ENCODE assay signal across 10 cellular contexts in genomic region chr12:52155048-52155868, GRCh38. TPM values are rescaled to one million over a fixed set of nuclear protein-coding genes. Genes with fewer than 3 reads are reported as not detected.
DNase-seq lines count a peak whose midpoint lies in the region; ATAC-seq and TF ChIP-seq lines count a peak whose summit lies in the region.
"Had no signal": no experiment of that assay in that cellular context is flagged by ENCODE, and none has a peak within 500 bp of the region (broad histone marks: within the 10 kb centered on the region; RNA-seq: fewer than 3 reads in every experiment).

No MANE protein-coding gene starts in this region.

- H3K4me1 ChIP-seq in mammary epithelial cell (ENCODE audit: insufficient read depth, low read length) = peaks cover 62% of the 10 kb centered on the region
- peaks cover 18 to 24% of the 10 kb centered on the region in 2 donors for H3K4me1 ChIP-seq in naive thymus-derived CD4-positive, alpha-beta T cell (ENCODE audit: control insufficient read depth in 2 of 2, insufficient read depth in 2 of 2, low read length in 2 of 2)
- H3K4me1 ChIP-seq: right lobe of liver had no signal

- H4K20me1 ChIP-seq in mammary epithelial cell (ENCODE audit: insufficient read depth, low read length) = no peaks in the 10 kb centered on the region

- no peak overlapping the region for H3K4me3 ChIP-seq in mammary epithelial cell (replicated peaks in 1 of 3; ENCODE audit: insufficient read depth in 1 of 3, low read depth in 2 of 3, low read length in 3 of 3)
- no peak overlapping the region for H3K4me3 ChIP-seq in naive thymus-derived CD4-positive, alpha-beta T cell (ENCODE audit: low read length)
- H3K4me3 ChIP-seq: dorsolateral prefrontal cortex, right lobe of liver had no signal

- intact Hi-C loops in Calu3 (cut with micrococcal nuclease; ENCODE audit: unreplicated experiment) = no loop called here
- intact Hi-C loops in mammary epithelial cell (cut with micrococcal nuclease) = loop anchor here (1.0 to 5.0 kb wide), 3 partner anchors 8 to 827 kb away; no protein-coding TSS in a partner anchor
- intact Hi-C loops in naive thymus-derived CD4-positive, alpha-beta T cell (cut with micrococcal nuclease) = loop anchor here in 1 of 2 donors (5.0 kb wide), 1 partner anchor 827 kb away; no protein-coding TSS in a partner anchor

- H3K36me3 Mint-ChIP-seq in Calu3 (ENCODE audit: insufficient read depth, unreplicated experiment) = peaks cover 8% of the 10 kb centered on the region
- H3K36me3 Mint-ChIP-seq in naive thymus-derived CD4-positive, alpha-beta T cell = no peaks in the 10 kb centered on the region

- WGBS in mammary epithelial cell (ENCODE audit: low coverage, missing lambda C conversion rate) = 29% methylated on average over 6 of the region's 8 CpGs

- peaks cover 59% of the 10 kb centered on the region for H3K4me1 Mint-ChIP-seq in Calu3 (ENCODE audit: low read depth, unreplicated experiment)
- H3K4me1 Mint-ChIP-seq in naive thymus-derived CD4-positive, alpha-beta T cell = peaks cover 19 to 33% (median 28%) of the 10 kb centered on the region in 7 donors

- peak overlapping the region; percentile 74 for H3K9ac ChIP-seq in mammary epithelial cell (ENCODE audit: insufficient read depth, low read length)

- peak overlapping the region; percentile 25 for H3K4me2 ChIP-seq in mammary epithelial cell (ENCODE audit: insufficient read depth, low read depth, low read length)

- H3K27me3 ChIP-seq in mammary epithelial cell (ENCODE audit: insufficient read depth, low read length) = no peaks in the 10 kb centered on the region
- no peaks in the 10 kb centered on the region for H3K27me3 ChIP-seq in naive thymus-derived CD4-positive, alpha-beta T cell (ENCODE audit: control insufficient read depth in 2 of 2, insufficient read depth in 2 of 2, low read length in 2 of 2)
- H3K27me3 ChIP-seq: right lobe of liver had no signal

- H3K9me3 ChIP-seq in mammary epithelial cell (replicated peaks; ENCODE audit: insufficient read depth, low read length) = no peaks in the 10 kb centered on the region
- H3K9me3 ChIP-seq in naive thymus-derived CD4-positive, alpha-beta T cell (ENCODE audit: control insufficient read depth in 2 of 3, low read length in 3 of 3) = no peaks in the 10 kb centered on the region
- H3K9me3 ChIP-seq: right lobe of liver had no signal

- peak overlapping the region; percentile 96 for H3K27ac ChIP-seq in mammary epithelial cell (ENCODE audit: insufficient read depth, low read depth, low read length)
- H3K27ac ChIP-seq in naive thymus-derived CD4-positive, alpha-beta T cell (ENCODE audit: low read depth, low read length) = peak overlapping the region; percentile 68
- H3K27ac ChIP-seq: dorsolateral prefrontal cortex, right lobe of liver had no signal

- peak; percentile 87 for ATAC-seq in naive thymus-derived CD4-positive, alpha-beta T cell
- ATAC-seq: right lobe of liver; stimulated activated naive CD8-positive, alpha-beta T cell treated with anti-CD3 and anti-CD28 coated beads, Interleukin-15, amount 100 ng/mL, for 72 hours had no signal

- H3K27me3 Mint-ChIP-seq in Calu3 (ENCODE audit: unreplicated experiment) = no peaks in the 10 kb centered on the region
- H3K27me3 Mint-ChIP-seq in naive thymus-derived CD4-positive, alpha-beta T cell = peaks cover 0 to 7% (median 0%) of the 10 kb centered on the region in 5 donors

- H3K36me3 ChIP-seq in mammary epithelial cell (ENCODE audit: insufficient read depth, low read length) = no peaks in the 10 kb centered on the region
- H3K36me3 ChIP-seq in naive thymus-derived CD4-positive, alpha-beta T cell (ENCODE audit: control insufficient read depth in 2 of 3, insufficient read depth in 3 of 3, low read length in 3 of 3) = no peaks in the 10 kb centered on the region
- H3K36me3 ChIP-seq: right lobe of liver had no signal

- TF ChIP-seq CTCF in Calu3 (IDR thresholded peaks at IDR 0.05; ENCODE audit: unreplicated experiment) = no peak
- no peak for TF ChIP-seq CTCF in mammary epithelial cell (conservative IDR thresholded peaks at IDR 0.05 in 1 of 2, IDR thresholded peaks at IDR 0.05 in 1 of 2; ENCODE audit: extremely low read depth in 1 of 2, insufficient read depth in 1 of 2, low read depth in 1 of 2, low read length in 2 of 2)

- peaks cover 3% of the 10 kb centered on the region for H3K9me3 Mint-ChIP-seq in Calu3 (ENCODE audit: low read depth, unreplicated experiment)
- H3K9me3 Mint-ChIP-seq in naive thymus-derived CD4-positive, alpha-beta T cell = peaks cover 0 to 5% (median 0%) of the 10 kb centered on the region in 11 donors
- H3K9me3 Mint-ChIP-seq: stimulated activated naive CD8-positive, alpha-beta T cell treated with anti-CD3 and anti-CD28 coated beads, Interleukin-15, amount 100 ng/mL, for 72 hours had no signal

- CTCF ChIA-PET in Calu3 (lab: Charles Lee) = interaction anchor here (0.5 to 0.9 kb wide), 4 partner anchors 17 to 840 kb away, joined by 3 to 4 read pairs (median 3); no protein-coding TSS in a partner anchor
- CTCF ChIA-PET in mammary epithelial cell (lab: Charles Lee; ENCODE audit: low non-redundant PET) = interaction anchor here (0.6 to 1.2 kb wide), 5 partner anchors 37 to 729 kb away, joined by 3 to 6 read pairs (median 5); no protein-coding TSS in a partner anchor
- CTCF ChIA-PET in naive thymus-derived CD4-positive, alpha-beta T cell (lab: Charles Lee) = interaction anchor here (0.6 to 4.1 kb wide), 10 partner anchors 58 to 725 kb away, joined by 3 to 55 read pairs (median 3); partner anchors contain the start of gene KRT83

- POLR2A ChIA-PET in naive thymus-derived CD4-positive, alpha-beta T cell (lab: Charles Lee) = interaction anchor here (0.5 to 0.7 kb wide), 4 partner anchors 62 to 463 kb away, joined by 3 to 4 read pairs (median 3); partner anchors contain the start of gene KRT73

- dilution Hi-C loops in mammary epithelial cell (cut with HindIII; ENCODE audit: low sequenced_read_pairs) = no loop called here

- H3K79me2 ChIP-seq in mammary epithelial cell (ENCODE audit: insufficient read depth, low read length) = no peaks in the 10 kb centered on the region

- DNase-seq in Calu3 (peak; percentile 47), HT-29 (ENCODE audit: low spot score) (peak; percentile 83), mammary epithelial cell (peak; percentile 95), SK-N-DZ (ENCODE audit: low spot score) (no peak), NCI-H2227 (lab: John Stamatoyannopoulos, UW; ENCODE audit: unreplicated experiment) (no peak), NCI-H187 treated with DMSO at 0.1 percent for 48 hours (lab: John Stamatoyannopoulos, UW) (no peak)
- peak in 8 of 9 donors; percentile 33 to 85 (median 76) for DNase-seq in naive thymus-derived CD4-positive, alpha-beta T cell
- DNase-seq: dorsolateral prefrontal cortex; stimulated activated naive CD8-positive, alpha-beta T cell treated with anti-CD3 and anti-CD28 coated beads, Interleukin-15, amount 100 ng/mL, for 72 hours had no signal

- H3K27ac Mint-ChIP-seq in Calu3 (ENCODE audit: unreplicated experiment) = peak overlapping the region; percentile 39
- H3K27ac Mint-ChIP-seq in naive thymus-derived CD4-positive, alpha-beta T cell = peak overlapping the region; percentile 76 to 97 (median 92)
- H3K27ac Mint-ChIP-seq: stimulated activated naive CD8-positive, alpha-beta T cell treated with anti-CD3 and anti-CD28 coated beads, Interleukin-15, amount 100 ng/mL, for 72 hours had no signal

- H3K4me3 Mint-ChIP-seq in Calu3 (ENCODE audit: low read depth, unreplicated experiment) = no peak overlapping the region
- peak overlapping the region in 9 of 10 donors; percentile 6 to 71 (median 51) for H3K4me3 Mint-ChIP-seq in naive thymus-derived CD4-positive, alpha-beta T cell
- H3K4me3 Mint-ChIP-seq: stimulated activated naive CD8-positive, alpha-beta T cell treated with anti-CD3 and anti-CD28 coated beads, Interleukin-15, amount 100 ng/mL, for 72 hours had no signal

- peak overlapping the region; percentile 23 for H2AFZ ChIP-seq in mammary epithelial cell (ENCODE audit: low read depth, low read length)

- in situ Hi-C loops in mammary epithelial cell (cut with MboI; ENCODE audit: low sequenced_read_pairs in 2 of 2) = loop anchor here in 1 of 2 donors (5.0 kb wide), 3 partner anchors 172 to 827 kb away; no protein-coding TSS in a partner anchor

- no TSS peak for BruUV-seq in Calu3 (replicated peaks; lab: Mats Ljungman, UMichigan)
- TSS peak; percentile 63 for BruUV-seq in mammary epithelial cell (replicated peaks; lab: Mats Ljungman, UMichigan)

RNA-seq across cellular contexts. Expression of gene KRT80, which starts 36.6 kb away (rescaled TPM):
- 32.7 and 45.5 TPM in 2 replicates for total RNA-seq in Calu3 (2022)
- 24.7 and 27.0 TPM in 2 replicates for total RNA-seq in HT-29 (2014; rRNA removed; shearing (Covaris generic))
- total RNA-seq in mammary epithelial cell = 1 to 10 TPM; 1.8 to 2.7 TPM
- 1.2 TPM for polyA plus RNA-seq in mammary epithelial cell
- not detected for polyA minus RNA-seq in mammary epithelial cell
- under 1 TPM in 1 of 5 experiments, not detected in 4; 0.12 TPM for total RNA-seq in naive thymus-derived CD4-positive, alpha-beta T cell
- not detected for polyA plus RNA-seq in naive thymus-derived CD4-positive, alpha-beta T cell
- not detected in 2 replicates for polyA plus RNA-seq in SK-N-DZ (2014; cell fraction: cytosol; rRNA removed)
- polyA plus RNA-seq in SK-N-DZ (2014; cell fraction: nucleus; rRNA removed) = not detected in 2 replicates

Comparison
In these comparisons a context has a peak if more than half of its experiments do, and no peak if none do; other contexts are left out.
1. DNase-seq: peak in Calu3 (single experiment), HT-29 (single experiment), mammary epithelial cell (single experiment) and naive thymus-derived CD4-positive, alpha-beta T cell (8 of 9); none in SK-N-DZ (single experiment), NCI-H2227 (single experiment) and NCI-H187 treated with DMSO at 0.1 percent for 48 hours (single experiment).